In genomic region chr6:132490024-132490423, GRCh38 we compare ENCODE assay signal across 1 cellular context.
TF ChIP-seq lines count a peak whose summit lies in the region.

No MANE protein-coding gene starts in this region.

TF ChIP-seq in HepG2, 621 proteins besides CTCF, POLR2A, EP300 and RAD21:
- no peak for TF ChIP-seq STAT6 (CRISPR knock-in tag; IDR thresholded peaks at IDR 0.05; ENCODE audit: borderline replicate concordance)
- no peak for TF ChIP-seq ZNF678 (CRISPR knock-in tag; IDR thresholded peaks at IDR 0.05)
- no peak for TF ChIP-seq IRF1 (CRISPR knock-in tag; IDR thresholded peaks at IDR 0.05; ENCODE audit: low read depth)
- no peak for TF ChIP-seq AHR (CRISPR knock-in tag; IDR thresholded peaks at IDR 0.05)
- no peak for TF ChIP-seq ATF4 (CRISPR knock-in tag; IDR thresholded peaks at IDR 0.05)
- no peak for TF ChIP-seq ZNF619 (CRISPR knock-in tag; IDR thresholded peaks at IDR 0.05)
- TF ChIP-seq HOXA9 (CRISPR knock-in tag; IDR thresholded peaks at IDR 0.05; ENCODE audit: borderline replicate concordance), result no peak
- TF ChIP-seq TFE3 (CRISPR knock-in tag; IDR thresholded peaks at IDR 0.05), result no peak
- TF ChIP-seq ZNF629 (CRISPR knock-in tag; conservative IDR thresholded peaks at IDR 0.05), result no peak
- no peak for TF ChIP-seq ZSCAN12 (CRISPR knock-in tag; IDR thresholded peaks at IDR 0.05)
- TF ChIP-seq NFYB (CRISPR knock-in tag; IDR thresholded peaks at IDR 0.05), result no peak
- no peak for TF ChIP-seq ZFY (CRISPR knock-in tag; IDR thresholded peaks at IDR 0.05)
- TF ChIP-seq RCOR2 (CRISPR knock-in tag; IDR thresholded peaks at IDR 0.05), result no peak
